15 cellular contexts compared by ENCODE assay signal in the genomic region with DNA sequence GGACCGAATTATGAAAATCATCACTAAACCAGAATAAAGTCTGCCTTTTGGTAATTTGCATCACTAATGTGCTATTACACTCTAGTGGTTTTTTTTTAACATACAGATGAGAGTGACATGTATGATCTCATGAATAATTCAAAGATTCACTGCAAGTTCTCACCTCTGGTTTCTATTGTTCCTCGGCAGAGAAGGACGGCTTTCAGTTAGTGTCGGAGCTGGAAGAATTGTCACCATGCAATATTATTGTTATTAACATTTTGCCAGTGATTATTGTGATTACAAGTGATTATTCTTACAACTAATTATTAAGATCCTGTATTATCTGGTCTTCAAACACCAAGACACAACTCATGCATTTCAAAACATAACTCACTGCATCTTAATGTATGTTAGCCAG.
DNase-seq lines count a peak whose midpoint lies in the region; ATAC-seq and TF ChIP-seq lines count a peak whose summit lies in the region.
"Had no signal": no experiment of that assay in that cellular context is flagged by ENCODE, and none has a peak within 500 bp of the region (broad histone marks: within the 10 kb centered on the region; RNA-seq: fewer than 3 reads in every experiment).

No MANE protein-coding gene starts in this region.

- no peaks in the 10 kb centered on the region for H3K36me3 ChIP-seq in neuronal stem cell (replicated peaks in 1 of 2; ENCODE audit: control insufficient read depth in 2 of 2, insufficient read depth in 2 of 2, low read length in 2 of 2)

- no peak overlapping the region for H4K91ac ChIP-seq in neuronal stem cell (ENCODE audit: low read depth, low read length, poor library complexity)

- no peak overlapping the region for H3K27ac ChIP-seq in neuronal stem cell (replicated peaks; ENCODE audit: low read length)
- H3K27ac ChIP-seq: GM23248 had no signal

- no peaks in the 10 kb centered on the region for H3K27me3 ChIP-seq in neuronal stem cell (ENCODE audit: control insufficient read depth in 3 of 3, insufficient read depth in 3 of 3, low read depth in 1 of 3, low read length in 3 of 3)

- H3K18ac ChIP-seq in neuronal stem cell (ENCODE audit: low read length) = no peak overlapping the region

- DNase-seq in NCI-H526 (lab: John Stamatoyannopoulos, UW) (peak; percentile 61 to 62), neuronal stem cell (ENCODE audit: low spot score) (no peak), MV-4-11 (lab: John Stamatoyannopoulos, UW) (no peak)
- DNase-seq in activated naive CD8-positive, alpha-beta T cell treated with anti-CD3 and anti-CD28 coated beads for 36 hours = no peak
- no peak for DNase-seq in stimulated activated naive CD8-positive, alpha-beta T cell treated with anti-CD3 and anti-CD28 coated beads, Interleukin-15, amount 100 ng/mL, for 72 hours
- DNase-seq: C1 segment of cervical spinal cord; Calu3; CD4-positive, alpha-beta memory T cell; COR-L47; DMS153; DND-41; GM23248; H7; HCEC 1CT had no signal

- H3K9me3 Mint-ChIP-seq in brain = no peaks in the 10 kb centered on the region
- no peaks in the 10 kb centered on the region for H3K9me3 Mint-ChIP-seq in activated naive CD8-positive, alpha-beta T cell treated with anti-CD3 and anti-CD28 coated beads for 36 hours
- no peaks in the 10 kb centered on the region for H3K9me3 Mint-ChIP-seq in stimulated activated naive CD8-positive, alpha-beta T cell treated with anti-CD3 and anti-CD28 coated beads, Interleukin-15, amount 100 ng/mL, for 72 hours
- H3K9me3 Mint-ChIP-seq: CD4-positive, alpha-beta memory T cell had no signal

- no peak overlapping the region for H4K8ac ChIP-seq in neuronal stem cell (ENCODE audit: low read depth, low read length)

- H3K27ac Mint-ChIP-seq in brain = peak overlapping the region; percentile 1 to 72 (median 20)
- no peak overlapping the region for H3K27ac Mint-ChIP-seq in activated naive CD8-positive, alpha-beta T cell treated with anti-CD3 and anti-CD28 coated beads for 36 hours
- no peak overlapping the region for H3K27ac Mint-ChIP-seq in stimulated activated naive CD8-positive, alpha-beta T cell treated with anti-CD3 and anti-CD28 coated beads, Interleukin-15, amount 100 ng/mL, for 72 hours
- H3K27ac Mint-ChIP-seq: CD4-positive, alpha-beta memory T cell had no signal

- no peak overlapping the region for H2BK120ac ChIP-seq in neuronal stem cell (ENCODE audit: low read depth, low read length)

- H3K9me3 ChIP-seq in neuronal stem cell (replicated peaks in 1 of 2; ENCODE audit: control insufficient read depth in 2 of 2, insufficient read depth in 1 of 2, low read depth in 1 of 2, low read length in 2 of 2) = no peaks in the 10 kb centered on the region

- no peak overlapping the region for H3K14ac ChIP-seq in neuronal stem cell (ENCODE audit: low read length)

- WGBS in neuronal stem cell (ENCODE audit: extremely low coverage in 2 of 2, insufficient read length in 2 of 2, insufficient replicate concordance in 1 of 2), 2 donors = no CpG with 5 or more reads among the region's 4 CpGs

- H3K4me3 ChIP-seq in neuronal stem cell (ENCODE audit: low read length in 2 of 2) = no peak overlapping the region
- H3K4me3 ChIP-seq: GM23248 had no signal

- peak overlapping the region; percentile 30 for H2AFZ ChIP-seq in neuronal stem cell (ENCODE audit: low read length)
- H2AFZ ChIP-seq: GM23248 had no signal

- TF ChIP-seq CTCF in brain (conservative IDR thresholded peaks at IDR 0.05) = no peak

- no peak overlapping the region for H3K4me2 ChIP-seq in neuronal stem cell (ENCODE audit: insufficient read depth, low read length, poor library complexity, severe bottlenecking)

- H3K4me1 ChIP-seq in neuronal stem cell (ENCODE audit: control insufficient read depth in 2 of 2, insufficient read depth in 1 of 2, low read depth in 1 of 2, low read length in 2 of 2) = peaks cover 0 to 12% of the 10 kb centered on the region in 2 donors

- H3K4me1 Mint-ChIP-seq in brain = peaks cover 75% of the 10 kb centered on the region
- H3K4me1 Mint-ChIP-seq in activated naive CD8-positive, alpha-beta T cell treated with anti-CD3 and anti-CD28 coated beads for 36 hours = peaks cover 3% of the 10 kb centered on the region
- H3K4me1 Mint-ChIP-seq in stimulated activated naive CD8-positive, alpha-beta T cell treated with anti-CD3 and anti-CD28 coated beads, Interleukin-15, amount 100 ng/mL, for 72 hours = no peaks in the 10 kb centered on the region
- H3K4me1 Mint-ChIP-seq: CD4-positive, alpha-beta memory T cell had no signal

- H3K79me1 ChIP-seq in neuronal stem cell (ENCODE audit: low read depth, low read length) = no peaks in the 10 kb centered on the region

- H2AK5ac ChIP-seq in neuronal stem cell (ENCODE audit: low read depth, low read length) = no peak overlapping the region

- no peaks in the 10 kb centered on the region for H3K27me3 Mint-ChIP-seq in brain
- no peaks in the 10 kb centered on the region for H3K27me3 Mint-ChIP-seq in activated naive CD8-positive, alpha-beta T cell treated with anti-CD3 and anti-CD28 coated beads for 36 hours
- H3K27me3 Mint-ChIP-seq in stimulated activated naive CD8-positive, alpha-beta T cell treated with anti-CD3 and anti-CD28 coated beads, Interleukin-15, amount 100 ng/mL, for 72 hours = peaks cover 8% of the 10 kb centered on the region

- H3K36me3 Mint-ChIP-seq in brain = no peaks in the 10 kb centered on the region
- no peaks in the 10 kb centered on the region for H3K36me3 Mint-ChIP-seq in activated naive CD8-positive, alpha-beta T cell treated with anti-CD3 and anti-CD28 coated beads for 36 hours
- H3K36me3 Mint-ChIP-seq: CD4-positive, alpha-beta memory T cell had no signal

- H3K4me3 Mint-ChIP-seq in brain = peak overlapping the region in 2 of 5 experiments; percentile 1 to 17
- no peak overlapping the region for H3K4me3 Mint-ChIP-seq in activated naive CD8-positive, alpha-beta T cell treated with anti-CD3 and anti-CD28 coated beads for 36 hours
- H3K4me3 Mint-ChIP-seq in stimulated activated naive CD8-positive, alpha-beta T cell treated with anti-CD3 and anti-CD28 coated beads, Interleukin-15, amount 100 ng/mL, for 72 hours = no peak overlapping the region
- H3K4me3 Mint-ChIP-seq: CD4-positive, alpha-beta memory T cell had no signal

- H3K4ac ChIP-seq in neuronal stem cell (ENCODE audit: low read length) = no peak overlapping the region

- H2BK5ac ChIP-seq in neuronal stem cell (ENCODE audit: low read length) = no peak overlapping the region

- H2BK12ac ChIP-seq in neuronal stem cell (ENCODE audit: low read length) = no peak overlapping the region

- H3K23ac ChIP-seq in neuronal stem cell (ENCODE audit: low read depth, low read length, poor library complexity) = no peak overlapping the region

- no peak overlapping the region for H2BK15ac ChIP-seq in neuronal stem cell (ENCODE audit: low read length)

- ATAC-seq in stimulated activated naive CD8-positive, alpha-beta T cell treated with anti-CD3 and anti-CD28 coated beads, Interleukin-15, amount 100 ng/mL, for 72 hours = no peak

- no peak overlapping the region for H3K9ac ChIP-seq in neuronal stem cell (ENCODE audit: low read depth, low read length, poor library complexity)
- H3K9ac ChIP-seq: GM23248 had no signal

Comparison
In these comparisons a context has a peak if more than half of its experiments do, and no peak if none do; other contexts are left out.
1. DNase-seq: peak in NCI-H526 (2 of 2); none in neuronal stem cell (single experiment), MV-4-11 (single experiment), activated naive CD8-positive, alpha-beta T cell treated with anti-CD3 and anti-CD28 coated beads for 36 hours (single experiment) and stimulated activated naive CD8-positive, alpha-beta T cell treated with anti-CD3 and anti-CD28 coated beads, Interleukin-15, amount 100 ng/mL, for 72 hours (0 of 2).
2. H3K27ac Mint-ChIP-seq: peak in brain (5 of 5); none in activated naive CD8-positive, alpha-beta T cell treated with anti-CD3 and anti-CD28 coated beads for 36 hours (single experiment) and stimulated activated naive CD8-positive, alpha-beta T cell treated with anti-CD3 and anti-CD28 coated beads, Interleukin-15, amount 100 ng/mL, for 72 hours (0 of 2).